In the genomic region with DNA sequence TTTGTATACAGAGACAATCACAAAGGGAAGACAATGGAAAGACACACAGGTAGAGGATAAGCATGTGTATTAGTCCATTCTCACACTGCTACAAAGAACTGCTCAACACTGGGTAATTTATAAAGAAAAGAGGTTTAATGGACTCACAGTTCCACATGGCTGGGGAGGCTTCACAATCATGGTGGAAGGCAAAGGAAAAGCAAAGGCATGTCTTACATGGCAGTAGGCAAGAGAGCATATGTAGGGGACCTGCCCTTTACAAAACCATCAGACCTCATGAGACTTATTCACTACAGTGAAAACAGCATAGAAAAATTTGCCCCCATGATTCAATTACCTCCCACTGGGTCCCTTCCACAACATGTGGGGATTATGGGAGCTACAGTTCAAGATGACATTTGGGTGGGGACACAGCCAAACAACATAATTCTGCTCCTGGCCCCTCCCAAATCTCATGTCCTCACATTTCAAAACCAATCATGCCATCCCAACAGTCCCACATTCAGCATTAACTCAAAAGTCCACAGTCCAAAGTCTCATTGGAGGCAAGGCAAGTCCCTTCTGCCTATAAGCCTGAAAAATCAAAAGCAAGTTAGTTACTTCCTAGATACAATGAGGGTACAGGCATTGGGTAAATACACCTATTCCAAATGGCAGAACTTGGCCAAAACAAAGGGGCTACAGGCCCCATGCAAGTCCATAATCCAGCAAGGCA, we compare ENCODE assay signal across 1 cellular context. TPM values are rescaled to one million over a fixed set of nuclear protein-coding genes. Genes with fewer than 3 reads are reported as not detected.
"Had no signal": no experiment of that assay in that cellular context is flagged by ENCODE, and none has a peak within 500 bp of the region (broad histone marks: within the 10 kb centered on the region; RNA-seq: fewer than 3 reads in every experiment).

No MANE protein-coding gene starts in this region.

RNA-seq across cellular contexts. Expression of a gene that starts 44.0 kb away (rescaled TPM):
- total RNA-seq: M059J had no signal
